37 cellular contexts compared by ENCODE assay signal in the genomic region with DNA sequence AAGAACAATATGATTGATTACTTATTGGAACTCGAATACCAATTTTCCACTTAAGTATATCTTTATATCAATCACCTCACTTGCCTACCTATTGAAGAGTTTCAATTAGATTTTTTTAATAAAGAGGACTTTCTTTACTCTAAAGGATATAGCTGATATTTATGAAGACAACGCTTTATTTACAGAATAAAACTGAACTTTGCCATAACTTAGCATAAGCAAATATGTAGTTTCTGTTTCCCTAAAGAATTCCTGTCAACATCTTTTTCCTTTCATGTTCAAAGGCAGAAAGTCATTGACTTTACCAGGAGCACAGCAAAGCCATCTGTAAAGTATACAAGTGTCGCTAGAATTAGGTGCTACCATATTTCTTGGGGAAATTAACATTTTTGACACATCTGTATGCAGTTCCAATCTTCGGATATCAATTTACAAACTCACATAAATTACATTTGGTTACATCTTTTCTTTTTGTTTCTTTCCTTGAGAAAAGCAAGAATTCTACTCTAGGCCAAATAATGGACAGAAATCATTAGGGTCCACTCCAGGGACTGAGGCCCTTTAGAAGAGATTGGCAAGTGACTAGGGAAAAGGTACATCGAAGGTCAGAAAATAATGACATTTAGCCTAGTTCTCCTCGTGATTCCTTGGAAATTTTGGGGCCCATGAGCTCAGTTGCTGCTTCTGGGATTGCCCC. TPM values are rescaled to one million over a fixed set of nuclear protein-coding genes. Genes with fewer than 3 reads are reported as not detected.
"Had no signal": no experiment of that assay in that cellular context is flagged by ENCODE, and none has a peak within 500 bp of the region (broad histone marks: within the 10 kb centered on the region; RNA-seq: fewer than 3 reads in every experiment).

No MANE protein-coding gene starts in this region.

- FAIRE-seq: colon, TTC549 had no signal

- H3K27me3 ChIP-seq: ascending aorta, body of pancreas, breast epithelium had no signal

- H3K9me3 ChIP-seq: ascending aorta, body of pancreas, breast epithelium had no signal

- H3K36me3 Mint-ChIP-seq: activated CD8-positive, alpha-beta memory T cell treated with anti-CD3 and anti-CD28 coated beads, Interleukin-2, amount 10 ng/mL, durations not matched to agents 7 days and 5 days; activated naive CD4-positive, alpha-beta T cell treated with anti-CD3 and anti-CD28 coated beads, Interleukin-2, amount 10 ng/mL, durations not matched to agents 7 days and 5 days; activated naive CD4-positive, alpha-beta T cell treated with anti-CD3 and anti-CD28 coated beads, Interleukin-2, amount 50 U/mL, for 24 hours; activated naive CD8-positive, alpha-beta T cell; activated naive CD8-positive, alpha-beta T cell treated with anti-CD3 and anti-CD28 coated beads, Interleukin-2, amount 10 ng/mL, durations not matched to agents 7 days and 5 days had no signal

- H3K27ac Mint-ChIP-seq: activated CD4-positive, alpha-beta memory T cell treated with anti-CD3 and anti-CD28 coated beads, Interleukin-2, amount 10 ng/mL, durations not matched to agents 7 days and 5 days; activated CD4-positive, alpha-beta T cell treated with anti-CD3 and anti-CD28 coated beads for 36 hours; activated CD4-positive, alpha-beta T cell treated with anti-CD3 and anti-CD28 coated beads, Interleukin-2, amount 10 ng/mL, durations not matched to agents 7 days and 5 days; activated CD8-positive, alpha-beta memory T cell treated with anti-CD3 and anti-CD28 coated beads, Interleukin-2, amount 10 ng/mL, durations not matched to agents 7 days and 5 days; activated CD8-positive, alpha-beta T cell treated with anti-CD3 and anti-CD28 coated beads, Interleukin-2, amount 10 ng/mL, durations not matched to agents 7 days and 5 days; activated naive CD4-positive, alpha-beta T cell treated with anti-CD3 and anti-CD28 coated beads, Interleukin-2, amount 10 ng/mL, durations not matched to agents 7 days and 5 days; activated naive CD4-positive, alpha-beta T cell treated with anti-CD3 and anti-CD28 coated beads, Interleukin-2, amount 50 U/mL, for 24 hours; activated naive CD8-positive, alpha-beta T cell; activated naive CD8-positive, alpha-beta T cell treated with anti-CD3 and anti-CD28 coated beads, Interleukin-2, amount 10 ng/mL, durations not matched to agents 7 days and 5 days; activated naive CD8-positive, alpha-beta T cell treated with anti-CD3 and anti-CD28 coated beads, Interleukin-2, amount 50 U/mL, for 24 hours; activated T-cell treated with anti-CD3 and anti-CD28 coated beads, Interleukin-2, amount 50 U/mL, for 24 hours; activated T-helper 2 cell treated with anti-CD3 and anti-CD28 coated beads, Interferon-gamma antibody, Interleukin-2, Interleukin-4, amounts not matched to agents 10 μg/mL and 5 μg/mL and 100 μg/mL, durations not matched to agents 14 hours and 24 hours and 36 hours; T-helper 1 cell treated with Interleukin-12 subunit alpha and Interleukin-12 subunit beta and Interleukin-4 antibody, amounts not matched to agents 30 μg/mL and 1 μg/mL, for 36 hours; T-helper 2 cell treated with Interferon-gamma antibody and Interleukin-4, amounts not matched to agents 5 μg/mL and 100 μg/mL, for 36 hours had no signal

- H3K4me1 ChIP-seq: ascending aorta, breast epithelium had no signal

- H3K4me1 Mint-ChIP-seq: activated CD4-positive, alpha-beta memory T cell treated with anti-CD3 and anti-CD28 coated beads, Interleukin-2, amount 10 ng/mL, durations not matched to agents 7 days and 5 days; activated CD4-positive, alpha-beta T cell treated with anti-CD3 and anti-CD28 coated beads for 36 hours; activated CD4-positive, alpha-beta T cell treated with anti-CD3 and anti-CD28 coated beads, Interleukin-2, amount 10 ng/mL, durations not matched to agents 7 days and 5 days; activated CD8-positive, alpha-beta memory T cell treated with anti-CD3 and anti-CD28 coated beads, Interleukin-2, amount 10 ng/mL, durations not matched to agents 7 days and 5 days; activated naive CD4-positive, alpha-beta T cell treated with anti-CD3 and anti-CD28 coated beads, Interleukin-2, amount 10 ng/mL, durations not matched to agents 7 days and 5 days; activated naive CD4-positive, alpha-beta T cell treated with anti-CD3 and anti-CD28 coated beads, Interleukin-2, amount 50 U/mL, for 24 hours; activated naive CD8-positive, alpha-beta T cell treated with anti-CD3 and anti-CD28 coated beads, Interleukin-2, amount 10 ng/mL, durations not matched to agents 7 days and 5 days; activated naive CD8-positive, alpha-beta T cell treated with anti-CD3 and anti-CD28 coated beads, Interleukin-2, amount 50 U/mL, for 24 hours had no signal

- H3K4me3 ChIP-seq: ascending aorta, body of pancreas, breast epithelium had no signal

- H3K4me3 Mint-ChIP-seq: activated CD4-positive, alpha-beta memory T cell treated with anti-CD3 and anti-CD28 coated beads, Interleukin-2, amount 10 ng/mL, durations not matched to agents 7 days and 5 days; activated CD4-positive, alpha-beta T cell treated with anti-CD3 and anti-CD28 coated beads for 36 hours; activated CD4-positive, alpha-beta T cell treated with anti-CD3 and anti-CD28 coated beads, Interleukin-2, amount 10 ng/mL, durations not matched to agents 7 days and 5 days; activated CD8-positive, alpha-beta memory T cell treated with anti-CD3 and anti-CD28 coated beads, Interleukin-2, amount 10 ng/mL, durations not matched to agents 7 days and 5 days; activated CD8-positive, alpha-beta T cell treated with anti-CD3 and anti-CD28 coated beads, Interleukin-2, amount 10 ng/mL, durations not matched to agents 7 days and 5 days; activated naive CD4-positive, alpha-beta T cell treated with anti-CD3 and anti-CD28 coated beads, Interleukin-2, amount 10 ng/mL, durations not matched to agents 7 days and 5 days; activated naive CD4-positive, alpha-beta T cell treated with anti-CD3 and anti-CD28 coated beads, Interleukin-2, amount 50 U/mL, for 24 hours; activated naive CD8-positive, alpha-beta T cell; activated naive CD8-positive, alpha-beta T cell treated with anti-CD3 and anti-CD28 coated beads, Interleukin-2, amount 10 ng/mL, durations not matched to agents 7 days and 5 days; activated naive CD8-positive, alpha-beta T cell treated with anti-CD3 and anti-CD28 coated beads, Interleukin-2, amount 50 U/mL, for 24 hours; activated T-cell treated with anti-CD3 and anti-CD28 coated beads, Interleukin-2, amount 50 U/mL, for 24 hours; T-helper 1 cell treated with Interleukin-12 subunit alpha and Interleukin-12 subunit beta and Interleukin-4 antibody, amounts not matched to agents 30 μg/mL and 1 μg/mL, for 36 hours; T-helper 2 cell treated with Interferon-gamma antibody and Interleukin-4, amounts not matched to agents 5 μg/mL and 100 μg/mL, for 36 hours had no signal

- ATAC-seq: activated CD4-positive, alpha-beta T cell treated with anti-CD3 and anti-CD28 coated beads for 36 hours; activated CD4-positive, CD25-positive, alpha-beta regulatory T cell treated with anti-CD3 and anti-CD28 coated beads, Interleukin-2, amount 50 U/mL, for 24 hours; activated CD8-positive, alpha-beta memory T cell treated with anti-CD3 and anti-CD28 coated beads, Interleukin-2, amount 10 ng/mL, durations not matched to agents 7 days and 5 days; activated CD8-positive, alpha-beta T cell treated with anti-CD3 and anti-CD28 coated beads, Interleukin-2, amount 10 ng/mL, durations not matched to agents 7 days and 5 days; activated naive CD8-positive, alpha-beta T cell treated with anti-CD3 and anti-CD28 coated beads, Interleukin-2, amount 50 U/mL, for 24 hours had no signal

- H3K9me3 Mint-ChIP-seq: activated CD4-positive, alpha-beta memory T cell treated with anti-CD3 and anti-CD28 coated beads, Interleukin-2, amount 10 ng/mL, durations not matched to agents 7 days and 5 days; activated CD4-positive, alpha-beta T cell treated with anti-CD3 and anti-CD28 coated beads, Interleukin-2, amount 10 ng/mL, durations not matched to agents 7 days and 5 days; activated naive CD4-positive, alpha-beta T cell treated with anti-CD3 and anti-CD28 coated beads, Interleukin-2, amount 10 ng/mL, durations not matched to agents 7 days and 5 days; activated naive CD4-positive, alpha-beta T cell treated with anti-CD3 and anti-CD28 coated beads, Interleukin-2, amount 50 U/mL, for 24 hours; activated naive CD8-positive, alpha-beta T cell treated with anti-CD3 and anti-CD28 coated beads, Interleukin-2, amount 10 ng/mL, durations not matched to agents 7 days and 5 days; activated naive CD8-positive, alpha-beta T cell treated with anti-CD3 and anti-CD28 coated beads, Interleukin-2, amount 50 U/mL, for 24 hours; activated T-cell treated with anti-CD3 and anti-CD28 coated beads, Interleukin-2, amount 50 U/mL, for 24 hours; activated T-helper 2 cell treated with anti-CD3 and anti-CD28 coated beads, Interferon-gamma antibody, Interleukin-2, Interleukin-4, amounts not matched to agents 10 μg/mL and 5 μg/mL and 100 μg/mL, durations not matched to agents 14 hours and 24 hours and 36 hours; T-helper 1 cell treated with Interleukin-12 subunit alpha and Interleukin-12 subunit beta and Interleukin-4 antibody, amounts not matched to agents 30 μg/mL and 1 μg/mL, for 36 hours; T-helper 2 cell treated with Interferon-gamma antibody and Interleukin-4, amounts not matched to agents 5 μg/mL and 100 μg/mL, for 36 hours had no signal

- H3K27ac ChIP-seq: ascending aorta, brain microvascular endothelial cell, breast epithelium, VCaP had no signal

- H3K36me3 ChIP-seq: ascending aorta, brain microvascular endothelial cell, breast epithelium had no signal

- DNase-seq: activated CD4-positive, alpha-beta memory T cell treated with anti-CD3 and anti-CD28 coated beads, Interleukin-2, amount 10 ng/mL, durations not matched to agents 7 days and 5 days; activated CD4-positive, alpha-beta T cell treated with anti-CD3 and anti-CD28 coated beads for 1 hour; activated CD4-positive, alpha-beta T cell treated with anti-CD3 and anti-CD28 coated beads for 36 hours; activated CD4-positive, alpha-beta T cell treated with anti-CD3 and anti-CD28 coated beads for 48 hours; activated CD4-positive, alpha-beta T cell treated with anti-CD3 and anti-CD28 coated beads, Interleukin-2, amount 10 ng/mL, durations not matched to agents 7 days and 5 days; activated CD4-positive, alpha-beta T cell treated with anti-CD3 and anti-CD28 coated beads, Interleukin-2, amount 50 U/mL, for 48 hours; activated CD4-positive, CD25-positive, alpha-beta regulatory T cell; activated CD8-positive, alpha-beta memory T cell treated with anti-CD3 and anti-CD28 coated beads for 24 hours; activated CD8-positive, alpha-beta memory T cell treated with anti-CD3 and anti-CD28 coated beads, Interleukin-2, amount 10 ng/mL, durations not matched to agents 7 days and 5 days; activated CD8-positive, alpha-beta memory T cell treated with anti-CD3 and anti-CD28 coated beads, Interleukin-2, amount 50 U/mL, for 48 hours; activated CD8-positive, alpha-beta T cell treated with anti-CD3 and anti-CD28 coated beads, Interleukin-2, amount 10 ng/mL, durations not matched to agents 7 days and 5 days; activated effector memory CD4-positive, alpha-beta T cell treated with Interleukin-2 at 50 U/mL for 16 hours; activated gamma-delta T cell; activated naive CD4-positive, alpha-beta T cell treated with anti-CD3 and anti-CD28 coated beads, Interleukin-2, amount 10 ng/mL, durations not matched to agents 7 days and 5 days; activated naive CD4-positive, alpha-beta T cell treated with Interleukin-2 at 50 U/mL for 16 hours; activated naive CD8-positive, alpha-beta T cell treated with anti-CD3 and anti-CD28 coated beads, Interleukin-2, amount 10 ng/mL, durations not matched to agents 7 days and 5 days; activated naive CD8-positive, alpha-beta T cell treated with anti-CD3 and anti-CD28 coated beads, Interleukin-2, amount 50 U/mL, for 24 hours; activated T-cell treated with anti-CD3 and anti-CD28 coated beads, Interleukin-2, amount 50 U/mL, for 24 hours; activated T-cell treated with anti-CD3 and anti-CD28 coated beads, Interleukin-2, amount 50 U/mL, for 48 hours; amygdala; anterior cingulate cortex; brain microvascular endothelial cell; central memory CD4-positive, alpha-beta T cell; T-helper 2 cell; T-helper 9 cell had no signal

RNA-seq across cellular contexts. Expression of a gene that starts 7.5 kb away (rescaled TPM):
- total RNA-seq: activated CD4-positive, alpha-beta memory T cell treated with anti-CD3 and anti-CD28 coated beads, Interleukin-2, amount 10 ng/mL, durations not matched to agents 7 days and 5 days; activated CD4-positive, alpha-beta T cell treated with anti-CD3 and anti-CD28 coated beads for 36 hours; activated CD4-positive, alpha-beta T cell treated with anti-CD3 and anti-CD28 coated beads, Interleukin-2, amount 10 ng/mL, durations not matched to agents 7 days and 5 days; activated CD8-positive, alpha-beta memory T cell treated with anti-CD3 and anti-CD28 coated beads, Interleukin-2, amount 10 ng/mL, durations not matched to agents 7 days and 5 days; activated CD8-positive, alpha-beta T cell treated with anti-CD3 and anti-CD28 coated beads, Interleukin-2, amount 10 ng/mL, durations not matched to agents 7 days and 5 days; activated naive CD8-positive, alpha-beta T cell treated with anti-CD3 and anti-CD28 coated beads, Interleukin-2, amount 10 ng/mL, durations not matched to agents 7 days and 5 days; activated T-helper 2 cell treated with anti-CD3 and anti-CD28 coated beads, Interferon-gamma antibody, Interleukin-2, Interleukin-4, amounts not matched to agents 10 μg/mL and 5 μg/mL and 100 μg/mL, durations not matched to agents 14 hours and 24 hours and 36 hours; ascending aorta; body of pancreas; breast epithelium had no signal
